1 cellular context compared by ENCODE assay signal in genomic region chr3:63351159-63352007, GRCh38.
TF ChIP-seq lines count a peak whose summit lies in the region.

No MANE protein-coding gene starts in this region.

TF ChIP-seq in WTC11, 78 proteins besides CTCF, POLR2A, EP300 and RAD21 (continued from another document):
- TF ChIP-seq USF2 (CRISPR knock-in tag; IDR thresholded peaks at IDR 0.05) = no peak
- TF ChIP-seq, protein P1, sequence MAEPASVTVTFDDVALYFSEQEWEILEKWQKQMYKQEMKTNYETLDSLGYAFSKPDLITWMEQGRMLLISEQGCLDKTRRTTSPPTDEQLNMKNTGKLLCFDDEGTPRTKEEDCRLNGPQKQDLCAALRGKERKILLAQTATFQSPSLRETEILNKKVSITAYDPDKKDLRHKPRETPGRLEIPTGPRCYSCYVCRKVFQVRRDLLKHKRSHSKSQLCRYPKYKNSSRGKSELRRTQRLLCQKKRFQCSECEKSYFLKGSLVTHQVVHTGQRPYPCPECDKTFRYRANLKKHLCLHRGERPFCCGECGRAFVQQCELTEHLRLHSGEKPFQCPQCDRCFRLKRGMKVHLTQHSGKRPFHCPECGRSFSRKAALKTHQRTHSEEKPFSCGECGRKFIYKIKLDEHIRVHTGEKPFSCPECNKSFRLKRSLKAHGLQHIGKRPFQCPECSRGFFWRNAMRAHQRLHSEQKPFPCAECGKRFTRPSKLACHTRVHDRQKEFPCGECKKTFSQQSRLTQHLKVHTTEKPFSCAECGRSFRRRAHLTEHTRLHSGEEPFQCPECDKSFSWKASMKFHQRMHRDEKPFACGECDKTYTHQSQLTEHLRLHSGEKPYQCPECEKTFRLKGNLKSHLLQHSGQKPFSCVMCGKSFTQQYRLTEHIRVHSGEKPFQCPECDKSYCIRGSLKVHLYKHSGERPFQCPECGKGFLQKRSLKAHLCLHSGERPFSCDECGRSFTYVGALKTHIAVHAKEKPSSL (CRISPR knock-in tag; conservative IDR thresholded peaks at IDR 0.05) = no peak
